Comparison of ENCODE assay signal across 2 cellular contexts in the genomic region with DNA sequence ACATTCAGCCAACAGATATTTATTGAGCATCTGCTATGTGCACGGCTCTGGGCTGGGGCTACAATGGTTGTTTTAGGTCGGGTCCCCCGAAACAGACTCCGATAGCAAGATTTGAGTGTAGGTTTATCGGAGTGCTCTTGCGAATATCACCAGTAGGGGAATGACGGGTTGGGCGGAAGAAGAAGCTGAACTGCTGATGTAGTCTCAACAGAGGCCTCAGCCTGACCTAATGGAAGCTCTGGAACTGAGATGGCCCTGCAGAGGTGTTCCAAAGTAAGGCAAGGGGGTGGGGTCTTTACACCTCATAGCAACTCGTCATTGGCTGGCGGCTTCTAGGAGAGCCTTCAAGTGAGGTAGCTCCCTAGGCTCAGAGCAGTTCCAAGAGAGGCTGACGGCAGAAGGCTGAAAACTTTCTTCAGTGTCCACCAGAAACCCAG.
TF ChIP-seq lines count a peak whose summit lies in the region.

No MANE protein-coding gene starts in this region.

TF ChIP-seq in HCT116, 20 proteins besides CTCF, POLR2A, EP300 and RAD21:
- TF ChIP-seq, protein P1, sequence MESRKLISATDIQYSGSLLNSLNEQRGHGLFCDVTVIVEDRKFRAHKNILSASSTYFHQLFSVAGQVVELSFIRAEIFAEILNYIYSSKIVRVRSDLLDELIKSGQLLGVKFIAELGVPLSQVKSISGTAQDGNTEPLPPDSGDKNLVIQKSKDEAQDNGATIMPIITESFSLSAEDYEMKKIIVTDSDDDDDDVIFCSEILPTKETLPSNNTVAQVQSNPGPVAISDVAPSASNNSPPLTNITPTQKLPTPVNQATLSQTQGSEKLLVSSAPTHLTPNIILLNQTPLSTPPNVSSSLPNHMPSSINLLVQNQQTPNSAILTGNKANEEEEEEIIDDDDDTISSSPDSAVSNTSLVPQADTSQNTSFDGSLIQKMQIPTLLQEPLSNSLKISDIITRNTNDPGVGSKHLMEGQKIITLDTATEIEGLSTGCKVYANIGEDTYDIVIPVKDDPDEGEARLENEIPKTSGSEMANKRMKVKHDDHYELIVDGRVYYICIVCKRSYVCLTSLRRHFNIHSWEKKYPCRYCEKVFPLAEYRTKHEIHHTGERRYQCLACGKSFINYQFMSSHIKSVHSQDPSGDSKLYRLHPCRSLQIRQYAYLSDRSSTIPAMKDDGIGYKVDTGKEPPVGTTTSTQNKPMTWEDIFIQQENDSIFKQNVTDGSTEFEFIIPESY (IDR thresholded peaks at IDR 0.05; ENCODE audit: extremely low read depth, insufficient replicate concordance, low read length) = no peak
- no peak for TF ChIP-seq TCF7L2 (IDR thresholded peaks at IDR 0.05; ENCODE audit: borderline replicate concordance, extremely low read depth, insufficient read depth, insufficient read length)
- TF ChIP-seq ZNF274 (IDR thresholded peaks at IDR 0.05; ENCODE audit: low read depth, low read length) = no peak
- no peak for TF ChIP-seq YY1 (IDR thresholded peaks at IDR 0.05; ENCODE audit: extremely low read depth, insufficient replicate concordance, low read depth, low read length)
- TF ChIP-seq ELF1 (IDR thresholded peaks at IDR 0.05; ENCODE audit: borderline replicate concordance, low read depth) = no peak
- no peak for TF ChIP-seq JUND (IDR thresholded peaks at IDR 0.05)
- no peak for TF ChIP-seq POLR2AphosphoS5 (IDR thresholded peaks at IDR 0.05; ENCODE audit: low read depth, low read length)
- no peak for TF ChIP-seq EZH2phosphoT487 (IDR thresholded peaks at IDR 0.05; ENCODE audit: borderline replicate concordance)
- TF ChIP-seq, protein P2, sequence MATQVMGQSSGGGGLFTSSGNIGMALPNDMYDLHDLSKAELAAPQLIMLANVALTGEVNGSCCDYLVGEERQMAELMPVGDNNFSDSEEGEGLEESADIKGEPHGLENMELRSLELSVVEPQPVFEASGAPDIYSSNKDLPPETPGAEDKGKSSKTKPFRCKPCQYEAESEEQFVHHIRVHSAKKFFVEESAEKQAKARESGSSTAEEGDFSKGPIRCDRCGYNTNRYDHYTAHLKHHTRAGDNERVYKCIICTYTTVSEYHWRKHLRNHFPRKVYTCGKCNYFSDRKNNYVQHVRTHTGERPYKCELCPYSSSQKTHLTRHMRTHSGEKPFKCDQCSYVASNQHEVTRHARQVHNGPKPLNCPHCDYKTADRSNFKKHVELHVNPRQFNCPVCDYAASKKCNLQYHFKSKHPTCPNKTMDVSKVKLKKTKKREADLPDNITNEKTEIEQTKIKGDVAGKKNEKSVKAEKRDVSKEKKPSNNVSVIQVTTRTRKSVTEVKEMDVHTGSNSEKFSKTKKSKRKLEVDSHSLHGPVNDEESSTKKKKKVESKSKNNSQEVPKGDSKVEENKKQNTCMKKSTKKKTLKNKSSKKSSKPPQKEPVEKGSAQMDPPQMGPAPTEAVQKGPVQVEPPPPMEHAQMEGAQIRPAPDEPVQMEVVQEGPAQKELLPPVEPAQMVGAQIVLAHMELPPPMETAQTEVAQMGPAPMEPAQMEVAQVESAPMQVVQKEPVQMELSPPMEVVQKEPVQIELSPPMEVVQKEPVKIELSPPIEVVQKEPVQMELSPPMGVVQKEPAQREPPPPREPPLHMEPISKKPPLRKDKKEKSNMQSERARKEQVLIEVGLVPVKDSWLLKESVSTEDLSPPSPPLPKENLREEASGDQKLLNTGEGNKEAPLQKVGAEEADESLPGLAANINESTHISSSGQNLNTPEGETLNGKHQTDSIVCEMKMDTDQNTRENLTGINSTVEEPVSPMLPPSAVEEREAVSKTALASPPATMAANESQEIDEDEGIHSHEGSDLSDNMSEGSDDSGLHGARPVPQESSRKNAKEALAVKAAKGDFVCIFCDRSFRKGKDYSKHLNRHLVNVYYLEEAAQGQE (IDR thresholded peaks at IDR 0.05; ENCODE audit: low read depth) = no peak

TF ChIP-seq in K562, 482 proteins besides CTCF, POLR2A, EP300 and RAD21:
- TF ChIP-seq ZNF311 (CRISPR knock-in tag; IDR thresholded peaks at IDR 0.05) = no peak
- TF ChIP-seq, protein P3, sequence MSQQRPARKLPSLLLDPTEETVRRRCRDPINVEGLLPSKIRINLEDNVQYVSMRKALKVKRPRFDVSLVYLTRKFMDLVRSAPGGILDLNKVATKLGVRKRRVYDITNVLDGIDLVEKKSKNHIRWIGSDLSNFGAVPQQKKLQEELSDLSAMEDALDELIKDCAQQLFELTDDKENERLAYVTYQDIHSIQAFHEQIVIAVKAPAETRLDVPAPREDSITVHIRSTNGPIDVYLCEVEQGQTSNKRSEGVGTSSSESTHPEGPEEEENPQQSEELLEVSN (IDR thresholded peaks at IDR 0.05; ENCODE audit: borderline replicate concordance in 1 of 2, extremely low read depth in 1 of 2, insufficient read depth in 1 of 2, insufficient read length in 1 of 2, low read depth in 1 of 2, low read length in 1 of 2, poor library complexity in 1 of 2, severe bottlenecking in 1 of 2) = no peak
- no peak for TF ChIP-seq MTF1 (CRISPR knock-in tag; IDR thresholded peaks at IDR 0.05; ENCODE audit: borderline replicate concordance)
- no peak for TF ChIP-seq HMG20A (CRISPR knock-in tag; conservative IDR thresholded peaks at IDR 0.05)
- no peak for TF ChIP-seq ZNF212 (CRISPR knock-in tag; IDR thresholded peaks at IDR 0.05)
- TF ChIP-seq KLF16 (IDR thresholded peaks at IDR 0.05) = no peak
- no peak for TF ChIP-seq SP1 (CRISPR knock-in tag; IDR thresholded peaks at IDR 0.05)
- no peak for TF ChIP-seq ZKSCAN3 (CRISPR knock-in tag; IDR thresholded peaks at IDR 0.05)
- peak; percentile 52 for TF ChIP-seq RBM25 (IDR thresholded peaks at IDR 0.05; ENCODE audit: low read depth, low read length, severe bottlenecking)
- TF ChIP-seq THRB (CRISPR knock-in tag; conservative IDR thresholded peaks at IDR 0.05) = no peak
- no peak for TF ChIP-seq SMAD3 (CRISPR knock-in tag; conservative IDR thresholded peaks at IDR 0.05)
- no peak for TF ChIP-seq ZNF785 (CRISPR knock-in tag; IDR thresholded peaks at IDR 0.05)
- no peak for TF ChIP-seq ARHGAP35 (IDR thresholded peaks at IDR 0.05; ENCODE audit: partially characterized antibody)
- no peak for TF ChIP-seq CREB1 (IDR thresholded peaks at IDR 0.05)
- TF ChIP-seq CREB1 (CRISPR knock-in tag; IDR thresholded peaks at IDR 0.05) = 0 out of 2 replicates have a peak, but pooled peaks have one; percentile 3
- no peak for TF ChIP-seq ARID2 (IDR thresholded peaks at IDR 0.05)
- TF ChIP-seq TCF7 (IDR thresholded peaks at IDR 0.05; ENCODE audit: borderline replicate concordance) = no peak
- TF ChIP-seq, protein P1 (CRISPR knock-in tag; IDR thresholded peaks at IDR 0.05) = no peak
- TF ChIP-seq TAF1 (IDR thresholded peaks at IDR 0.05; ENCODE audit: control insufficient read depth, extremely low read depth, insufficient read depth, low read length, severe bottlenecking) = no peak
- no peak for TF ChIP-seq CHD1 (IDR thresholded peaks at IDR 0.05; ENCODE audit: low read length)
- no peak for TF ChIP-seq LARP7 (IDR thresholded peaks at IDR 0.05)
- no peak for TF ChIP-seq COPS2 (conservative IDR thresholded peaks at IDR 0.05)
- no peak for TF ChIP-seq CBFB (CRISPR knock-in tag; IDR thresholded peaks at IDR 0.05)
- TF ChIP-seq DNMT1 (IDR thresholded peaks at IDR 0.05) = no peak
- no peak for TF ChIP-seq ZNF431 (CRISPR knock-in tag; IDR thresholded peaks at IDR 0.05)
- TF ChIP-seq TFAP4 (CRISPR knock-in tag; IDR thresholded peaks at IDR 0.05; ENCODE audit: borderline replicate concordance) = 0 out of 2 replicates have a peak, but pooled peaks have one; percentile 17
- TF ChIP-seq XRCC5 (IDR thresholded peaks at IDR 0.05; ENCODE audit: low read depth, low read length) = no peak
- TF ChIP-seq HNRNPH1 (optimal IDR thresholded peaks at IDR 0.05; ENCODE audit: low read depth, low read length) = no peak
- TF ChIP-seq SRF (CRISPR knock-in tag; IDR thresholded peaks at IDR 0.05) = no peak
- TF ChIP-seq PRDM10 (IDR thresholded peaks at IDR 0.05; ENCODE audit: partially characterized antibody) = peak; percentile 87
TF ChIP-seq in K562: peak in this region for 4.
